Comparison of ENCODE assay signal across 7 cellular contexts in genomic region chr5:178624626-178625546, GRCh38. TPM values are rescaled to one million over a fixed set of nuclear protein-coding genes. Genes with fewer than 3 reads are reported as not detected.
DNase-seq lines count a peak whose midpoint lies in the region; ATAC-seq, FAIRE-seq and TF ChIP-seq lines count a peak whose summit lies in the region.

No MANE protein-coding gene starts in this region.

- no peak overlapping the region for H3K27ac Mint-ChIP-seq in stimulated activated naive CD8-positive, alpha-beta T cell treated with anti-CD3 and anti-CD28 coated beads, Interleukin-15, amount 100 ng/mL, for 72 hours

- no peaks in the 10 kb centered on the region for H3K9me2 ChIP-seq in HCT116 (ENCODE audit: insufficient read depth)

- DNase-seq in HCT116 (ENCODE audit: low read depth, low spot score) (no peak), frontal cortex (ENCODE audit: low spot score in 2 of 2) (no peak)
- DNase-seq in stimulated activated naive CD8-positive, alpha-beta T cell treated with anti-CD3 and anti-CD28 coated beads, Interleukin-15, amount 100 ng/mL, for 72 hours, result no peak

- no peak for TF ChIP-seq RAD21 in HCT116 (IDR thresholded peaks at IDR 0.05; ENCODE audit: low read depth)

- FAIRE-seq in frontal cortex (lab: Jason Lieb, UNC), result no peak

- ATAC-seq in HCT116, result no peak
- ATAC-seq in stimulated activated naive CD8-positive, alpha-beta T cell treated with anti-CD3 and anti-CD28 coated beads, Interleukin-15, amount 100 ng/mL, for 72 hours, result no peak
- ATAC-seq in HG03159 (IDR thresholded peaks at IDR 0.05; ENCODE audit: unreplicated experiment), result no peak
- no peak for ATAC-seq in GM18909 (IDR thresholded peaks at IDR 0.05; ENCODE audit: poor library complexity, unreplicated experiment)

- RAD21 ChIA-PET in HCT116 (lab: Charles Lee; ENCODE audit: low non-redundant PET in 1 of 2, low total read pairs in 2 of 2, uncharacterized antibody in 2 of 2, unreplicated experiment in 2 of 2), result no interaction called here

- no peaks in the 10 kb centered on the region for H3K9me3 ChIP-seq in HCT116 (ENCODE audit: control insufficient read depth in 1 of 2, insufficient read depth in 1 of 2, low read depth in 1 of 2, low read length in 2 of 2)
- no peaks in the 10 kb centered on the region for H3K9me3 ChIP-seq in iPS-15b (ENCODE audit: control insufficient read depth, insufficient read depth, low read length)

- no peaks in the 10 kb centered on the region for H4K20me1 ChIP-seq in HCT116 (ENCODE audit: insufficient read depth)

- no peak overlapping the region for H3K27ac ChIP-seq in HCT116 (ENCODE audit: low read depth, low read length)

- H3K9ac ChIP-seq in HCT116 (ENCODE audit: low read length), result peak overlapping the region; percentile 94; the same call in 1 of the 2 replicates
- H3K9ac ChIP-seq in iPS-15b (ENCODE audit: low read depth, low read length), result peak overlapping the region; percentile 93

- intact Hi-C loops in HCT116 (cut with micrococcal nuclease), result loop anchor here (5.0 to 10.0 kb wide), 3 partner anchors 107 to 548 kb away; partner anchors contain the start of genes ZNF354A and ZNF354B

- H3K4me3 ChIP-seq in HCT116 (replicated peaks in 1 of 2; ENCODE audit: low read depth in 1 of 2, low read length in 2 of 2) (peak overlapping the region; percentile 86 to 94), WI38 (ENCODE audit: low read depth, low read length) (peak overlapping the region; percentile 90), iPS-15b (ENCODE audit: low read depth, low read length) (peak overlapping the region; percentile 99)

- CTCF ChIA-PET in HCT116 (lab: Charles Lee), result no interaction called here

- H3K4me1 ChIP-seq in HCT116 (ENCODE audit: control insufficient read depth in 1 of 2, insufficient read depth in 2 of 2, low read length in 2 of 2) (peaks cover 11 to 17% of the 10 kb centered on the region in 2 experiments), iPS-15b (ENCODE audit: control insufficient read depth, insufficient read depth, low read length) (peaks cover 13% of the 10 kb centered on the region)

- H2AFZ ChIP-seq in HCT116 (ENCODE audit: low read depth, low read length, poor library complexity, severe bottlenecking), result no peak overlapping the region

- H3K36me3 ChIP-seq in HCT116 (ENCODE audit: control insufficient read depth in 1 of 2, insufficient read depth in 2 of 2, low read length in 2 of 2) (peaks cover 18 to 28% of the 10 kb centered on the region in 2 experiments; a peak in 3 of 4 replicates), iPS-15b (ENCODE audit: control insufficient read depth, insufficient read depth, low read length) (no peaks in the 10 kb centered on the region)

- H3K4me3 Mint-ChIP-seq in stimulated activated naive CD8-positive, alpha-beta T cell treated with anti-CD3 and anti-CD28 coated beads, Interleukin-15, amount 100 ng/mL, for 72 hours, result peak overlapping the region; percentile 99

- H3K27me3 ChIP-seq in HCT116 (ENCODE audit: insufficient read depth, low read length), result no peaks in the 10 kb centered on the region
- peaks cover 16% of the 10 kb centered on the region for H3K27me3 ChIP-seq in iPS-15b (ENCODE audit: control insufficient read depth, insufficient read depth, low read length)

- H3K9me3 Mint-ChIP-seq in stimulated activated naive CD8-positive, alpha-beta T cell treated with anti-CD3 and anti-CD28 coated beads, Interleukin-15, amount 100 ng/mL, for 72 hours, result peaks cover 6 to 8% of the 10 kb centered on the region in 2 donors

- BruUV-seq in HCT116 (replicated peaks; lab: Mats Ljungman, UMichigan), result no TSS peak

- TF ChIP-seq POLR2A in HCT116 (IDR thresholded peaks at IDR 0.05; ENCODE audit: borderline replicate concordance, extremely low read depth, insufficient read depth, insufficient read length), result no peak

- POLR2A ChIA-PET in HCT116 (lab: Charles Lee), result no interaction called here

- TF ChIP-seq CTCF in HCT116 (IDR thresholded peaks at IDR 0.05 in 2 of 3, conservative IDR thresholded peaks at IDR 0.05 in 1 of 3; ENCODE audit: borderline replicate concordance in 1 of 3, insufficient read depth in 1 of 3, low read depth in 2 of 3, low read length in 2 of 3) (no peak), WI38 (IDR thresholded peaks at IDR 0.05; ENCODE audit: low read depth, low read length) (no peak)

- H3K4me2 ChIP-seq in HCT116 (ENCODE audit: low read length), result peak overlapping the region; percentile 79

- peaks cover 45% of the 10 kb centered on the region for H3K4me1 Mint-ChIP-seq in stimulated activated naive CD8-positive, alpha-beta T cell treated with anti-CD3 and anti-CD28 coated beads, Interleukin-15, amount 100 ng/mL, for 72 hours

- H3K27me3 Mint-ChIP-seq in stimulated activated naive CD8-positive, alpha-beta T cell treated with anti-CD3 and anti-CD28 coated beads, Interleukin-15, amount 100 ng/mL, for 72 hours, result no peaks in the 10 kb centered on the region

- H3K79me2 ChIP-seq in HCT116 (ENCODE audit: insufficient read depth, low read length), result peaks cover 64% of the 10 kb centered on the region

TF ChIP-seq in HCT116, 20 proteins besides CTCF, POLR2A, EP300 and RAD21:
- TF ChIP-seq EGR1 (IDR thresholded peaks at IDR 0.05; ENCODE audit: low read depth), result no peak
- no peak for TF ChIP-seq SRF (IDR thresholded peaks at IDR 0.05; ENCODE audit: low read depth)
- TF ChIP-seq REST (IDR thresholded peaks at IDR 0.05; ENCODE audit: low read depth), result no peak
- no peak for TF ChIP-seq ZNF274 (IDR thresholded peaks at IDR 0.05; ENCODE audit: low read depth, low read length)
- TF ChIP-seq YY1 (IDR thresholded peaks at IDR 0.05; ENCODE audit: extremely low read depth, insufficient replicate concordance, low read depth, low read length), result no peak
- no peak for TF ChIP-seq ELF1 (IDR thresholded peaks at IDR 0.05; ENCODE audit: borderline replicate concordance, low read depth)
- TF ChIP-seq FOSL1 (IDR thresholded peaks at IDR 0.05; ENCODE audit: low read depth), result no peak
- TF ChIP-seq, protein P1, sequence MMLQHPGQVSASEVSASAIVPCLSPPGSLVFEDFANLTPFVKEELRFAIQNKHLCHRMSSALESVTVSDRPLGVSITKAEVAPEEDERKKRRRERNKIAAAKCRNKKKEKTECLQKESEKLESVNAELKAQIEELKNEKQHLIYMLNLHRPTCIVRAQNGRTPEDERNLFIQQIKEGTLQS (IDR thresholded peaks at IDR 0.05), result no peak
- no peak for TF ChIP-seq EZH2phosphoT487 (IDR thresholded peaks at IDR 0.05; ENCODE audit: borderline replicate concordance)

RNA-seq across cellular contexts. Expression of gene CLK4, which starts 2.0 kb away (rescaled TPM):
- total RNA-seq in HCT116 (2021; ENCODE audit: unreplicated experiment) (9.8 TPM), frontal cortex (35.1 TPM)
- 7.1 and 8.1 TPM in 2 replicates for polyA plus RNA-seq in HCT116 (2012)

RNA-seq across cellular contexts. Expression of gene COL23A1, which starts 34.7 kb away (rescaled TPM):
- total RNA-seq in HCT116 (2021; ENCODE audit: unreplicated experiment) (not detected), frontal cortex (0.82 TPM)
- not detected in 2 replicates for polyA plus RNA-seq in HCT116 (2012)
